ENCODE assay signal across 12 cellular contexts in the genomic region with DNA sequence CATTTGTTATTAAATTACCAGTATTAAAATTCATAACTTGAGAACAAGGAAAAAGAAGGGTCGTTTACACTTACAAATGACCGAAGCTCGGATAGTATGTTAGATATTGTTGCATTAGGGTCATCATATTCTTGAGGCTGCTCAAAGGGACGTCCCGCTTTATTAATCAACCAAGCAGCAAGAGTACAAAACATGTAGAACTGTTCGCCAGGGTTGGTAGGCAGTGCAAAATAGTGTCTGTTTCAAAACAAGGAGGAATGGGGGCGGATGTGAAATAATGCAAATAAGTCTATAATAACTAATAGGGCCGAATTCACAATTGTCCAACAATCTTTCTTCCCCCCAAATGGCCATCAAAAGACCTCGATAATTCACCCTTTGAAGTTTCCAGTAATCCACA. TPM values are rescaled to one million over a fixed set of nuclear protein-coding genes. Genes with fewer than 3 reads are reported as not detected.
A peak's percentile ranks its signal among the peaks of the same experiment; 100 is the strongest.
DNase-seq lines count a peak whose midpoint lies in the region; ATAC-seq and TF ChIP-seq lines count a peak whose summit lies in the region.
"Had no signal": no experiment of that assay in that cellular context is flagged by ENCODE, and none has a peak within 500 bp of the region (broad histone marks: within the 10 kb centered on the region; RNA-seq: fewer than 3 reads in every experiment).

No MANE protein-coding gene starts in this region.

- H3K27ac ChIP-seq in CD4-positive, CD25-positive, alpha-beta regulatory T cell (ENCODE audit: insufficient read depth, low read length, poor library complexity, severe bottlenecking): peak overlapping the region; percentile 92
- no peak overlapping the region for H3K27ac ChIP-seq in dorsolateral prefrontal cortex

- peak overlapping the region in 1 of 3 donors; percentile 81 for H3K27ac Mint-ChIP-seq in CD4-positive, CD25-positive, alpha-beta regulatory T cell
- H3K27ac Mint-ChIP-seq: activated T-helper 2 cell treated with anti-CD3 and anti-CD28 coated beads, Interferon-gamma antibody, Interleukin-2, Interleukin-4, amounts not matched to agents 10 μg/mL and 5 μg/mL and 100 μg/mL, durations not matched to agents 14 hours and 24 hours and 36 hours had no signal

- no peak for ATAC-seq in CD4-positive, CD25-positive, alpha-beta regulatory T cell (ENCODE audit: low read depth in 2 of 2)
- ATAC-seq in GM18867 (IDR thresholded peaks at IDR 0.05; ENCODE audit: unreplicated experiment): peak; percentile 17
- ATAC-seq in HG03432 (IDR thresholded peaks at IDR 0.05; ENCODE audit: unreplicated experiment): no peak
- ATAC-seq: right cardiac atrium had no signal

- no peaks in the 10 kb centered on the region for H3K27me3 Mint-ChIP-seq in CD4-positive, CD25-positive, alpha-beta regulatory T cell

- H3K36me3 ChIP-seq in CD4-positive, CD25-positive, alpha-beta regulatory T cell (ENCODE audit: control insufficient read depth, insufficient read depth, low read length): peaks cover 5% of the 10 kb centered on the region

- H3K4me1 Mint-ChIP-seq in CD4-positive, CD25-positive, alpha-beta regulatory T cell: peaks cover 41 to 66% (median 53%) of the 10 kb centered on the region in 4 donors

- H3K4me1 ChIP-seq in CD4-positive, CD25-positive, alpha-beta regulatory T cell (ENCODE audit: control insufficient read depth, insufficient read depth, low read length, poor library complexity, severe bottlenecking): peaks cover 45% of the 10 kb centered on the region

- no peak for DNase-seq in CD4-positive, CD25-positive, alpha-beta regulatory T cell
- DNase-seq in NAMALWA (ENCODE audit: low spot score) (peak; percentile 82), dorsolateral prefrontal cortex (no peak), NCI-H446 (lab: John Stamatoyannopoulos, UW) (no peak), T1000 (lab: John Stamatoyannopoulos, UW) (no peak), KBM-7 (no peak)
- DNase-seq: esophagus squamous epithelium, right cardiac atrium, SHP77 had no signal

- H3K27me3 ChIP-seq in CD4-positive, CD25-positive, alpha-beta regulatory T cell (ENCODE audit: control insufficient read depth, insufficient read depth, low read length): no peaks in the 10 kb centered on the region
- H3K27me3 ChIP-seq in dorsolateral prefrontal cortex: no peaks in the 10 kb centered on the region
- H3K27me3 ChIP-seq: esophagus squamous epithelium had no signal

- peaks cover 15% of the 10 kb centered on the region for H3K36me3 Mint-ChIP-seq in CD4-positive, CD25-positive, alpha-beta regulatory T cell

- H3K9me3 ChIP-seq in CD4-positive, CD25-positive, alpha-beta regulatory T cell (ENCODE audit: control insufficient read depth in 2 of 2, low read length in 2 of 2): no peaks in the 10 kb centered on the region
- H3K9me3 ChIP-seq: esophagus squamous epithelium had no signal

- peak overlapping the region; percentile 96 for H3K4me3 ChIP-seq in CD4-positive, CD25-positive, alpha-beta regulatory T cell (ENCODE audit: low read depth, low read length)
- peak overlapping the region in 41 of 59 donors; percentile 0 to 98 (median 87) for H3K4me3 ChIP-seq in dorsolateral prefrontal cortex
- H3K4me3 ChIP-seq: esophagus squamous epithelium had no signal

- intact Hi-C loops in dorsolateral prefrontal cortex (cut with DNase I): no loop called here

- no peak for TF ChIP-seq CTCF in dorsolateral prefrontal cortex (IDR thresholded peaks at IDR 0.05 in 54 of 56, conservative IDR thresholded peaks at IDR 0.05 in 2 of 56; ENCODE audit: low read depth in 1 of 56, partially characterized antibody in 56 of 56)

- in situ Hi-C loops in KBM-7 (cut with MboI; ENCODE audit: low pct_unique_long_range_greater_than_20kb, low sequenced_read_pairs): no loop called here

- no peaks in the 10 kb centered on the region for H3K9me3 Mint-ChIP-seq in CD4-positive, CD25-positive, alpha-beta regulatory T cell
- H3K9me3 Mint-ChIP-seq: activated T-helper 2 cell treated with anti-CD3 and anti-CD28 coated beads, Interferon-gamma antibody, Interleukin-2, Interleukin-4, amounts not matched to agents 10 μg/mL and 5 μg/mL and 100 μg/mL, durations not matched to agents 14 hours and 24 hours and 36 hours had no signal

- peak overlapping the region in 3 of 4 donors; percentile 48 to 99 (median 93) for H3K4me3 Mint-ChIP-seq in CD4-positive, CD25-positive, alpha-beta regulatory T cell

RNA-seq across cellular contexts. Expression of a gene that starts 2.9 kb away (rescaled TPM):
- 29.1 TPM for total RNA-seq in CD4-positive, CD25-positive, alpha-beta regulatory T cell
- polyA plus RNA-seq in CD4-positive, CD25-positive, alpha-beta regulatory T cell: 10 to 100 TPM; 33.4 to 46.9 (median 43.9) TPM
- total RNA-seq in dorsolateral prefrontal cortex: 10 to 100 TPM; 22.4 to 63.6 (median 43.7) TPM
